ENCODE assay signal across 9 cellular contexts in the genomic region with DNA sequence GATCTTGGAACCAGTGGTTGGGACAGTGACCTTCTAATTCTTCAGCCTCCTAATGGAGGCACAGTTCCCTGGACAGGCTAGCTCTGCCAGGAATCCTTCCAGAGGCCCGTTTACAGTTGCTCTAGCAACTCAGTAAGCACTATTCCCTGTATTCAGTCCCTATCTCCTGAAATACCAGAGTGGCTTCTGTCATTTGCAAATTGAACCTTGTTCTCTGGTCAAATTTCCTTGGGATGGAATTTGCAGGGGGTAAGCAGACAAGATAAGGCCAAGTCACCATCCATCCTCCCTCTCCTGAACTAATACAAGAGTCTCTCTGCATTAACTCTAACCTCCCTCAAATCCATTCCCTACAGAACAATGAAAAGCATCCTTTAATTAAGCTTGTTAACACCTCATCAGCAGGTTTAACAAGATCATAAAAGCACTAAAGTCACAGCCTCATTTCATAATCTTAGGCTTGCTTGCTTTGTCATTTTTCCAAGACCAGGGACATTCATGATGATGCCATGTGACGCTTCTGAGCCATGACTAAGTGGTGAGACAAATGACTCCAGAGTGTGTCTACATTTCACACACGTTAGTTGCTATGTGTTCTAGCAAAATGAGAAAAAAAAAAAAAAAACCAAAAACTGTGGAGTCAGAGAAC. TPM values are rescaled to one million over a fixed set of nuclear protein-coding genes. Genes with fewer than 3 reads are reported as not detected.
DNase-seq lines count a peak whose midpoint lies in the region; ATAC-seq, FAIRE-seq and TF ChIP-seq lines count a peak whose summit lies in the region.
"Had no signal": no experiment of that assay in that cellular context is flagged by ENCODE, and none has a peak within 500 bp of the region (broad histone marks: within the 10 kb centered on the region; RNA-seq: fewer than 3 reads in every experiment).

No MANE protein-coding gene starts in this region.

- H3K4me3 ChIP-seq in AG09309 (ENCODE audit: control insufficient read depth, low read depth, low read length) (no peak overlapping the region), K562 (no peak overlapping the region), left lung (no peak overlapping the region), Karpas-422 (ENCODE audit: low read length) (no peak overlapping the region)

- H3K9me3 ChIP-seq in K562 (replicated peaks; ENCODE audit: control insufficient read depth, insufficient read depth, low read depth, low read length) (no peaks in the 10 kb centered on the region), left lung (no peaks in the 10 kb centered on the region), Karpas-422 (ENCODE audit: low read length) (no peaks in the 10 kb centered on the region)

- DNase-seq in AG09309 (ENCODE audit: low read depth): peak; percentile 33
- DNase-seq in HFFc6: peak; percentile 65
- DNase-seq in K562 (ENCODE audit: extremely low read depth in 1 of 4, low spot score in 3 of 4): peak in 1 of 4 experiments; percentile 51
- DNase-seq in left lung: no peak
- no peak for DNase-seq in activated T-cell treated with anti-CD3 and anti-CD28 coated beads, Interleukin-2, amount 50 U/mL, for 48 hours
- no peak for DNase-seq in Karpas-422
- DNase-seq: NCI-H187 had no signal

- intact Hi-C loops in K562 (cut with micrococcal nuclease) (no loop called here), left lung (cut with DNase I) (no loop called here)

- H3K4me2 ChIP-seq in K562 (ENCODE audit: insufficient read depth, low read length) (no peak overlapping the region; the same call in 1 of the 2 replicates), Karpas-422 (ENCODE audit: low read depth, low read length, poor library complexity, severe bottlenecking) (no peak overlapping the region)

- H3K36me3 ChIP-seq in K562 (ENCODE audit: control insufficient read depth, insufficient read depth, low read length) (no peaks in the 10 kb centered on the region), left lung (no peaks in the 10 kb centered on the region), Karpas-422 (ENCODE audit: insufficient read depth, low read length) (no peaks in the 10 kb centered on the region)

- H3K4me1 ChIP-seq in K562 (replicated peaks in 1 of 2; ENCODE audit: control insufficient read depth in 2 of 2, insufficient read depth in 2 of 2, low read length in 2 of 2) (peaks cover 16 to 49% of the 10 kb centered on the region in 2 experiments; a peak in 4 of 5 replicates), left lung (peaks cover 0 to 9% of the 10 kb centered on the region in 2 donors), Karpas-422 (ENCODE audit: low read length) (no peaks in the 10 kb centered on the region)

- no TSS peak for BruUV-seq in K562 (replicated peaks; lab: Mats Ljungman, UMichigan)

- H3K27ac ChIP-seq in K562 (ENCODE audit: extremely low read depth, low read depth, low read length) (no peak overlapping the region), left lung (no peak overlapping the region), Karpas-422 (ENCODE audit: low read length) (no peak overlapping the region)

- H3K4me1 Mint-ChIP-seq in HFFc6 (ENCODE audit: low read depth): peaks cover 10% of the 10 kb centered on the region

- H3K9ac ChIP-seq in K562 (ENCODE audit: insufficient read depth in 1 of 2, low read depth in 2 of 2, low read length in 2 of 2) (peak overlapping the region in 1 of 2 experiments; percentile 20; a peak in 1 of 4 replicates), Karpas-422 (ENCODE audit: low read length) (no peak overlapping the region)

- no peaks in the 10 kb centered on the region for H3K9me3 Mint-ChIP-seq in HFFc6

- peak overlapping the region; percentile 29; the same call in 1 of the 2 replicates for H3K27ac Mint-ChIP-seq in HFFc6

- TF ChIP-seq RAD21 in K562 (CRISPR knock-in tag; conservative IDR thresholded peaks at IDR 0.05 in 1 of 2, IDR thresholded peaks at IDR 0.05 in 1 of 2): 0 out of 4 replicates have a peak, but pooled peaks of 1 of the 2 experiments have one; percentile 6

- TF ChIP-seq EP300 in K562 (IDR thresholded peaks at IDR 0.05; ENCODE audit: low read length): no peak

- WGBS in K562 (ENCODE audit: insufficient coverage, low coverage, missing lambda C conversion rate): 51% methylated on average over 3 of the region's 3 CpGs

- CTCF ChIA-PET in K562 (lab: Yijun Ruan, JAX; ENCODE audit: low intra/inter-chr PET ratio): no interaction called here

- FAIRE-seq in K562 (lab: Jason Lieb, UNC): peak; percentile 26

- H4K20me1 ChIP-seq in K562 (replicated peaks; ENCODE audit: control insufficient read depth, insufficient read depth, low read length): no peaks in the 10 kb centered on the region
- H4K20me1 ChIP-seq in Karpas-422 (ENCODE audit: insufficient read depth, low read depth, low read length): no peaks in the 10 kb centered on the region

- H3K27me3 Mint-ChIP-seq in HFFc6 (ENCODE audit: insufficient read depth): peaks cover 42% of the 10 kb centered on the region

- ATAC-seq in K562: no peak
- ATAC-seq in left lung: peak; percentile 48
- no peak for ATAC-seq in HG03095 (IDR thresholded peaks at IDR 0.05; ENCODE audit: unreplicated experiment)
- no peak for ATAC-seq in HG03457 (IDR thresholded peaks at IDR 0.05; ENCODE audit: unreplicated experiment)

- H3K36me3 Mint-ChIP-seq in HFFc6 (ENCODE audit: low read depth): no peaks in the 10 kb centered on the region

- POLR2A ChIA-PET in K562 (lab: Yijun Ruan, JAX): interaction anchor here (0.6 kb wide), 1 partner anchor 1509 kb away, joined by 3 read pairs; no protein-coding TSS in a partner anchor

- no peak overlapping the region for H3K4me3 Mint-ChIP-seq in HFFc6

- no peaks in the 10 kb centered on the region for H3K9me1 ChIP-seq in K562 (ENCODE audit: control insufficient read depth, insufficient read depth, low read length)

- H3K9me2 ChIP-seq in Karpas-422 (replicated peaks; ENCODE audit: insufficient read depth, low read length): no peaks in the 10 kb centered on the region

- H3K27me3 ChIP-seq in K562 (ENCODE audit: control insufficient read depth in 2 of 2, insufficient read depth in 2 of 2, low read length in 2 of 2) (no peaks in the 10 kb centered on the region), left lung (no peaks in the 10 kb centered on the region), Karpas-422 (ENCODE audit: low read length) (no peaks in the 10 kb centered on the region)

- 0 out of 2 replicates have a peak overlapping the region, but pooled peaks have one; percentile 11 for H2AFZ ChIP-seq in K562 (ENCODE audit: low read depth, low read length)
- H2AFZ ChIP-seq in Karpas-422 (ENCODE audit: low read length): no peak overlapping the region

- no peaks in the 10 kb centered on the region for H3K79me2 ChIP-seq in K562 (ENCODE audit: control insufficient read depth, insufficient read depth, low read length)
- H3K79me2 ChIP-seq in Karpas-422 (ENCODE audit: low read length): no peaks in the 10 kb centered on the region

- TF ChIP-seq CTCF in AG09309 (IDR thresholded peaks at IDR 0.05; ENCODE audit: control insufficient read depth, insufficient read depth, low read depth, low read length, missing control alignments) (no peak), HFFc6 (IDR thresholded peaks at IDR 0.05) (no peak), K562 (IDR thresholded peaks at IDR 0.05 in 2 of 3, conservative IDR thresholded peaks at IDR 0.05 in 1 of 3; ENCODE audit: insufficient read depth in 2 of 3, low read depth in 1 of 3, low read length in 3 of 3) (no peak), left lung (IDR thresholded peaks at IDR 0.05) (no peak)

- TF ChIP-seq POLR2A in K562 (conservative IDR thresholded peaks at IDR 0.05): no peak

- in situ Hi-C loops in K562 (cut with MboI): no loop called here

TF ChIP-seq in K562, 482 proteins besides CTCF, POLR2A, EP300 and RAD21 (continues in another document):
- no peak for TF ChIP-seq SUPT5H (IDR thresholded peaks at IDR 0.05)
- 0 out of 2 replicates have a peak, but pooled peaks have one; percentile 41 for TF ChIP-seq NFRKB (IDR thresholded peaks at IDR 0.05; ENCODE audit: low read depth)
- peak; percentile 16; the same call in 1 of the 2 replicates for TF ChIP-seq JUND (IDR thresholded peaks at IDR 0.05; ENCODE audit: borderline replicate concordance, low read depth, low read length)
- TF ChIP-seq JUND (tag; IDR thresholded peaks at IDR 0.05; ENCODE audit: borderline replicate concordance, low read depth, low read length): no peak
- no peak for TF ChIP-seq NR2C1 (IDR thresholded peaks at IDR 0.05)
- no peak for TF ChIP-seq NR2C1 (tag; IDR thresholded peaks at IDR 0.05)
- TF ChIP-seq ASH1L (IDR thresholded peaks at IDR 0.05; ENCODE audit: borderline replicate concordance, low read depth, partially characterized antibody): no peak
- no peak for TF ChIP-seq CBFA2T3 (IDR thresholded peaks at IDR 0.05)
- TF ChIP-seq MAFG (tag; conservative IDR thresholded peaks at IDR 0.05): peak; percentile 58; the same call in 1 of the 2 replicates
- 0 out of 2 replicates have a peak, but pooled peaks have one; percentile 13 for TF ChIP-seq ZNF316 (IDR thresholded peaks at IDR 0.05)
- no peak for TF ChIP-seq ZNF57 (CRISPR knock-in tag; IDR thresholded peaks at IDR 0.05)
- peak; percentile 38; the same call in 1 of the 2 replicates for TF ChIP-seq RAD51 (IDR thresholded peaks at IDR 0.05; ENCODE audit: borderline replicate concordance, low read depth)
- no peak for TF ChIP-seq RNF2 (IDR thresholded peaks at IDR 0.05)

RNA-seq across cellular contexts. Expression of a gene that starts 37.1 kb away (rescaled TPM):
- under 1 TPM; 0.10 to 0.55 (median 0.21) TPM for total RNA-seq in HFFc6 (2021; fragmentation: NEBNext Ultra II Directional; extraction: Animal tissue kit (Norgen Biotek cat#: 25700))
- total RNA-seq in K562 (2011; cell fraction: chromatin; rRNA removed; ENCODE audit: low replicate concordance): 37.5 and 58.5 TPM in 2 replicates
- 38.7 and 44.9 TPM in 2 replicates for total RNA-seq in K562 (2011; cell fraction: nucleolus; rRNA removed)
- total RNA-seq in K562 (2011; cell fraction: nucleoplasm; rRNA removed): 41.6 and 49.3 TPM in 2 replicates
- 4.0 TPM in 2 replicates for total RNA-seq in K562 (2014; rRNA removed)
- 1.6 and 1.9 TPM in 2 replicates for total RNA-seq in K562 (2014; rRNA removed; fragmentation: Illumina TruSeq; extraction: Trizol)
- 1.1 and 1.2 TPM in 2 replicates for total RNA-seq in K562 (2015; rRNA removed; fragmentation: Illumina TruSeq; extraction: Trizol)
- total RNA-seq in K562 (2021): 7.3 and 8.7 TPM in 2 replicates
- polyA plus RNA-seq in K562 (2011; rRNA removed): 2.1 and 3.2 TPM in 2 replicates
- polyA plus RNA-seq in K562 (2011; cell fraction: cytosol; rRNA removed): 3.3 and 3.5 TPM in 2 replicates
- 7.3 and 12.9 TPM in 2 replicates for polyA plus RNA-seq in K562 (2011; cell fraction: nucleus; rRNA removed)
- polyA plus RNA-seq in K562 (2012): 3.6 and 8.0 TPM in 2 replicates
- polyA plus RNA-seq in K562 (2014; fragmentation: Illumina TruSeq; extraction: Trizol): 4.1 and 5.4 TPM in 2 replicates
- polyA plus RNA-seq in K562 (2014; fragmentation: Nextera tagmentation; extraction: Ambion mirVana): under 1 TPM; 0.30 to 0.32 TPM
- polyA plus RNA-seq in K562 (2014; rRNA removed): 2.5 and 4.7 TPM in 2 replicates
- polyA minus RNA-seq in K562 (2011; rRNA and poly(A)+ RNA removed): 6.7 and 10.2 TPM in 2 replicates
- 5.6 and 7.4 TPM in 2 replicates for polyA minus RNA-seq in K562 (2011; cell fraction: cytosol; rRNA and poly(A)+ RNA removed)
- polyA minus RNA-seq in K562 (2011; cell fraction: nucleus; rRNA and poly(A)+ RNA removed): 13.2 and 15.6 TPM in 2 replicates
- 10 to 100 TPM; 24.4 to 25.7 TPM for total RNA-seq in left lung
- total RNA-seq in Karpas-422 (2014; rRNA removed; shearing (Covaris generic); ENCODE audit: low replicate concordance): not detected in 2 replicates

Comparison
In these comparisons a context has a peak if more than half of its experiments do, and no peak if none do; other contexts are left out.
1. DNase-seq: peak in AG09309 (single experiment) and HFFc6 (single experiment); none in left lung (0 of 2), activated T-cell treated with anti-CD3 and anti-CD28 coated beads, Interleukin-2, amount 50 U/mL, for 48 hours (0 of 2) and Karpas-422 (single experiment).